Comparison of ENCODE assay signal across 11 cellular contexts in genomic region chr6:106069478-106069877, GRCh38. TPM values are rescaled to one million over a fixed set of nuclear protein-coding genes. Genes with fewer than 3 reads are reported as not detected.
DNase-seq lines count a peak whose midpoint lies in the region; ATAC-seq, FAIRE-seq and TF ChIP-seq lines count a peak whose summit lies in the region.
"Had no signal": no experiment of that assay in that cellular context is flagged by ENCODE, and none has a peak within 500 bp of the region (broad histone marks: within the 10 kb centered on the region; RNA-seq: fewer than 3 reads in every experiment).

No MANE protein-coding gene starts in this region.

- H3K27ac ChIP-seq in pancreas = no peak overlapping the region
- no peak overlapping the region for H3K27ac ChIP-seq in CD4-positive, alpha-beta memory T cell (ENCODE audit: low read depth, low read length)
- H3K27ac ChIP-seq: left ventricle myocardium inferior, RWPE1 had no signal

- no peak overlapping the region for H3K4me3 Mint-ChIP-seq in MCF 10A (ENCODE audit: unreplicated experiment)
- no peak overlapping the region for H3K4me3 Mint-ChIP-seq in CD4-positive, alpha-beta memory T cell
- H3K4me3 Mint-ChIP-seq: activated naive CD8-positive, alpha-beta T cell had no signal

- no peaks in the 10 kb centered on the region for H3K36me3 ChIP-seq in pancreas
- no peaks in the 10 kb centered on the region for H3K36me3 ChIP-seq in CD4-positive, alpha-beta memory T cell (ENCODE audit: insufficient read depth, low read length)
- H3K36me3 ChIP-seq: left ventricle myocardium inferior had no signal

- TF ChIP-seq CTCF in MCF 10A (IDR thresholded peaks at IDR 0.05; ENCODE audit: unreplicated experiment) (no peak), pancreas (IDR thresholded peaks at IDR 0.05) (no peak)

- intact Hi-C loops in MCF 10A (cut with micrococcal nuclease) = no loop called here
- intact Hi-C loops in pancreas (cut with DNase I) = no loop called here
- intact Hi-C loops in CD4-positive, alpha-beta memory T cell (cut with micrococcal nuclease) = no loop called here

- no peaks in the 10 kb centered on the region for H3K36me3 Mint-ChIP-seq in MCF 10A (ENCODE audit: insufficient read depth, unreplicated experiment)
- H3K36me3 Mint-ChIP-seq in CD4-positive, alpha-beta memory T cell = no peaks in the 10 kb centered on the region
- H3K36me3 Mint-ChIP-seq: activated naive CD8-positive, alpha-beta T cell had no signal

- no peaks in the 10 kb centered on the region for H3K9me3 Mint-ChIP-seq in MCF 10A (ENCODE audit: unreplicated experiment)
- no peaks in the 10 kb centered on the region for H3K9me3 Mint-ChIP-seq in CD4-positive, alpha-beta memory T cell

- H3K27me3 Mint-ChIP-seq in MCF 10A (ENCODE audit: insufficient read depth, unreplicated experiment) = no peaks in the 10 kb centered on the region
- peaks cover 0 to 1% of the 10 kb centered on the region in 2 donors for H3K27me3 Mint-ChIP-seq in CD4-positive, alpha-beta memory T cell

- no peak for FAIRE-seq in pancreas (lab: Jason Lieb, UNC)
- no peak for FAIRE-seq in GM19239 (lab: Jason Lieb, UNC)

- ATAC-seq in pancreas = peak in 3 of 4 donors; percentile 69 to 72 (median 69)

- peaks cover 0 to 5% (median 0%) of the 10 kb centered on the region in 3 donors for H3K4me1 ChIP-seq in pancreas
- no peaks in the 10 kb centered on the region for H3K4me1 ChIP-seq in CD4-positive, alpha-beta memory T cell (ENCODE audit: insufficient read depth, low read length)

- peaks cover 0 to 9% (median 0%) of the 10 kb centered on the region in 4 donors for H3K27me3 ChIP-seq in pancreas
- H3K27me3 ChIP-seq in CD4-positive, alpha-beta memory T cell (ENCODE audit: insufficient read depth, low read length) = no peaks in the 10 kb centered on the region

- BruUV-seq in MCF 10A (replicated peaks; lab: Mats Ljungman, UMichigan) = no TSS peak

- CTCF ChIA-PET in MCF 10A (lab: Yijun Ruan, JAX) = interaction anchor here (1.0 to 1.8 kb wide), 3 partner anchors 11 to 17 kb away, joined by 4 to 6 read pairs (median 5); partner anchors contain the start of gene PRDM1
- CTCF ChIA-PET in CD4-positive, alpha-beta memory T cell (lab: Charles Lee; ENCODE audit: partially characterized antibody) = interaction anchor here (0.8 to 1.2 kb wide), 2 partner anchors 13 to 21 kb away, joined by 4 to 5 read pairs; no protein-coding TSS in a partner anchor

- H3K9me3 ChIP-seq in pancreas = no peaks in the 10 kb centered on the region
- no peaks in the 10 kb centered on the region for H3K9me3 ChIP-seq in CD4-positive, alpha-beta memory T cell (ENCODE audit: control insufficient read depth in 1 of 2, low read length in 2 of 2)
- H3K9me3 ChIP-seq: left ventricle myocardium inferior had no signal

- no peak overlapping the region for H3K27ac Mint-ChIP-seq in MCF 10A (ENCODE audit: low read depth, unreplicated experiment)
- no peak overlapping the region for H3K27ac Mint-ChIP-seq in CD4-positive, alpha-beta memory T cell
- H3K27ac Mint-ChIP-seq: activated naive CD8-positive, alpha-beta T cell had no signal

- peak; percentile 84 for DNase-seq in EL
- peak; percentile 87 for DNase-seq in NCI-H2196 (lab: John Stamatoyannopoulos, UW; ENCODE audit: unreplicated experiment)
- peak; percentile 95 for DNase-seq in MCF 10A (ENCODE audit: unreplicated experiment)
- peak in 3 of 6 donors; percentile 12 to 37 (median 28) for DNase-seq in pancreas
- no peak for DNase-seq in GM19239 (ENCODE audit: insufficient read length, low spot score)
- no peak for DNase-seq in CD4-positive, alpha-beta memory T cell
- no peak for DNase-seq in activated CD8-positive, alpha-beta memory T cell treated with anti-CD3 and anti-CD28 coated beads for 24 hours
- no peak for DNase-seq in globus pallidus (ENCODE audit: low spot score)
- DNase-seq: left ventricle myocardium inferior had no signal

- POLR2A ChIA-PET in MCF 10A (lab: Yijun Ruan, JAX) = interaction anchor here (0.6 to 1.3 kb wide), 8 partner anchors 13 to 79 kb away, joined by 3 to 5 read pairs (median 4); partner anchors contain the start of gene PRDM1
- POLR2A ChIA-PET in CD4-positive, alpha-beta memory T cell (lab: Charles Lee; ENCODE audit: partially characterized antibody) = no interaction called here

- H3K4me1 Mint-ChIP-seq in MCF 10A (ENCODE audit: insufficient read depth, unreplicated experiment) = peaks cover 11% of the 10 kb centered on the region
- no peaks in the 10 kb centered on the region for H3K4me1 Mint-ChIP-seq in CD4-positive, alpha-beta memory T cell

- WGBS in pancreas, 2 donors = 19 to 21% methylated on average over 8 of the region's 8 CpGs

- no peak overlapping the region for H3K4me3 ChIP-seq in pancreas
- no peak overlapping the region for H3K4me3 ChIP-seq in CD4-positive, alpha-beta memory T cell (ENCODE audit: low read length in 2 of 2)
- H3K4me3 ChIP-seq: left ventricle myocardium inferior had no signal

RNA-seq across cellular contexts. Expression of gene PRDM1, which starts 16.7 kb away (rescaled TPM):
- 12.6 and 13.1 TPM in 2 replicates for total RNA-seq in MCF 10A (2022)
- 1 to 10 TPM in 4 of 6 donors, under 1 TPM in 2; 0.59 to 5.5 (median 1.3) TPM for total RNA-seq in pancreas
- polyA plus RNA-seq in pancreas = under 1 TPM; 0.30 to 0.92 TPM
- 10 to 100 TPM; 33.4 to 34.0 TPM for total RNA-seq in CD4-positive, alpha-beta memory T cell
- polyA plus RNA-seq in CD4-positive, alpha-beta memory T cell = 10 to 100 TPM; 45.4 to 97.0 TPM

Comparison
In these comparisons a context has a peak if more than half of its experiments do, and no peak if none do; other contexts are left out.
1. DNase-seq: peak in EL (single experiment), NCI-H2196 (single experiment) and MCF 10A (single experiment); none in GM19239 (single experiment), CD4-positive, alpha-beta memory T cell (0 of 5), activated CD8-positive, alpha-beta memory T cell treated with anti-CD3 and anti-CD28 coated beads for 24 hours (single experiment) and globus pallidus (single experiment).